8 cellular contexts compared by ENCODE assay signal in the genomic region with DNA sequence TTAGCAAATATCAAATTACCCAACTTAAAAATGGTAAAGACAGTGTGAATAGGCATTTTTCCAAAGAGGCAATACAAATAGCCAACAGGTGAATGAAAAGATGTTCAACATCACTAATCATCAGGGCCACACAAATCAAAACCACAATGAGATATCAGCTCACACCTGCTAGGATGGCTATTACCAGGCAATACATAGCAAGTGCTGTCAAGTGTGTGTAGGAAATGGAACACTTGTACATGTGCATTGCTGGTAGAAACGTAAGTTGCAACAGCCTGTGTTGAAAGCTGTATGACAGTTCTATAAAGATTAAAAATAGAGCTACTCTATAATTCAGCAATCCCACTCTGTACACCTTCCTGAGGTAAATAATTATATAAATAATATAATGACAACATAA.
ATAC-seq lines count a peak whose summit lies in the region.

No MANE protein-coding gene starts in this region.

- peak; percentile 84 for ATAC-seq in GM18498 (IDR thresholded peaks at IDR 0.05; ENCODE audit: unreplicated experiment)
- ATAC-seq in GM18870 (IDR thresholded peaks at IDR 0.05; ENCODE audit: unreplicated experiment): peak; percentile 88
- peak; percentile 96 for ATAC-seq in GM19395 (IDR thresholded peaks at IDR 0.05; ENCODE audit: unreplicated experiment)
- ATAC-seq in GM21381 (IDR thresholded peaks at IDR 0.05; ENCODE audit: unreplicated experiment): peak; percentile 89
- ATAC-seq in GM21786 (IDR thresholded peaks at IDR 0.05; ENCODE audit: unreplicated experiment): peak; percentile 43
- peak; percentile 94 for ATAC-seq in HG02885 (IDR thresholded peaks at IDR 0.05; ENCODE audit: poor library complexity, unreplicated experiment)
- peak; percentile 96 for ATAC-seq in HG03280 (IDR thresholded peaks at IDR 0.05; ENCODE audit: unreplicated experiment)
- ATAC-seq in HG03575 (IDR thresholded peaks at IDR 0.05; ENCODE audit: extremely low read depth, insufficient number of reproducible peaks, low FRiP score, unreplicated experiment): peak; percentile 96

Comparison
In these comparisons a context has a peak if more than half of its experiments do, and no peak if none do; other contexts are left out.
1. Peak in every context shown above with its lines: ATAC-seq.
2. ATAC-seq: peak in every context shown above with its lines; median percentile 96 in GM19395; 96 in HG03280; 96 in HG03575; 94 in HG02885; 89 in GM21381; 88 in GM18870; 84 in GM18498; 43 in GM21786.